In the genomic region with DNA sequence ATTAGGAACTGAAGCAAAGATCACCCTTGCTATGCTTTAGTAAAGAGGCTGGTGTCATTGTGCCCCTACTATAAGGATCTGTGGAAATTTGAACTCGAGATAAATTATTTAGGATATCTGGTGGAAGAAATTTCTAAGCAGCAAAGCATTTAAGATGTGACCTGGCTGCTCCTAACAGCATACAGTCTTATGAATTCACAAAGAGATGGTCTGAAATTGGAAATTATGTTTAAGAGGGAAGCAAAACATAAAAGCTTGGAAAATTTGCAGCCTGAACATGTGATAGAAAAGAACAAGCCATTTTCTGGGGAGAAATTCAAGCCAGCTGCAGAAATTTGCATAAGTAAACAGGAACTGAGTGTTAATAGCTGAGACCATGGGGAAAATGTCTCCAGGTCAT, we compare ENCODE assay signal across 8 cellular contexts.
"Had no signal": no experiment of that assay in that cellular context is flagged by ENCODE, and none has a peak within 500 bp of the region (broad histone marks: within the 10 kb centered on the region; RNA-seq: fewer than 3 reads in every experiment).

No MANE protein-coding gene starts in this region.

- H3K27ac ChIP-seq: HL-60, KMS-11 had no signal

- H3K27ac Mint-ChIP-seq: IgD-negative memory B cell had no signal

- H3K4me2 ChIP-seq: KMS-11 had no signal

- FAIRE-seq: HTR-8/SVneo, K562 had no signal

- H3K4me3 ChIP-seq: K562 had no signal

- H3K36me3 Mint-ChIP-seq: IgD-negative memory B cell had no signal

- DNase-seq: IMR-90, KBM-7, KG1 had no signal

- H3K4me3 Mint-ChIP-seq: IgD-negative memory B cell had no signal

- H3K9ac ChIP-seq: KMS-11 had no signal

- H3K4me1 Mint-ChIP-seq: IgD-negative memory B cell had no signal

- ATAC-seq: K562 had no signal

- H3K27me3 Mint-ChIP-seq: IgD-negative memory B cell had no signal
